Comparison of ENCODE assay signal across 1 cellular context in genomic region chr1:145714524-145715111, GRCh38.
TF ChIP-seq lines count a peak whose summit lies in the region.

No MANE protein-coding gene starts in this region.

TF ChIP-seq in HepG2, 621 proteins besides CTCF, POLR2A, EP300 and RAD21 (continued from another document and continues in another):
- TF ChIP-seq PRDM4 (CRISPR knock-in tag; IDR thresholded peaks at IDR 0.05; ENCODE audit: borderline replicate concordance): no peak
- no peak for TF ChIP-seq NKX3-1 (CRISPR knock-in tag; IDR thresholded peaks at IDR 0.05)
- TF ChIP-seq, protein P1, sequence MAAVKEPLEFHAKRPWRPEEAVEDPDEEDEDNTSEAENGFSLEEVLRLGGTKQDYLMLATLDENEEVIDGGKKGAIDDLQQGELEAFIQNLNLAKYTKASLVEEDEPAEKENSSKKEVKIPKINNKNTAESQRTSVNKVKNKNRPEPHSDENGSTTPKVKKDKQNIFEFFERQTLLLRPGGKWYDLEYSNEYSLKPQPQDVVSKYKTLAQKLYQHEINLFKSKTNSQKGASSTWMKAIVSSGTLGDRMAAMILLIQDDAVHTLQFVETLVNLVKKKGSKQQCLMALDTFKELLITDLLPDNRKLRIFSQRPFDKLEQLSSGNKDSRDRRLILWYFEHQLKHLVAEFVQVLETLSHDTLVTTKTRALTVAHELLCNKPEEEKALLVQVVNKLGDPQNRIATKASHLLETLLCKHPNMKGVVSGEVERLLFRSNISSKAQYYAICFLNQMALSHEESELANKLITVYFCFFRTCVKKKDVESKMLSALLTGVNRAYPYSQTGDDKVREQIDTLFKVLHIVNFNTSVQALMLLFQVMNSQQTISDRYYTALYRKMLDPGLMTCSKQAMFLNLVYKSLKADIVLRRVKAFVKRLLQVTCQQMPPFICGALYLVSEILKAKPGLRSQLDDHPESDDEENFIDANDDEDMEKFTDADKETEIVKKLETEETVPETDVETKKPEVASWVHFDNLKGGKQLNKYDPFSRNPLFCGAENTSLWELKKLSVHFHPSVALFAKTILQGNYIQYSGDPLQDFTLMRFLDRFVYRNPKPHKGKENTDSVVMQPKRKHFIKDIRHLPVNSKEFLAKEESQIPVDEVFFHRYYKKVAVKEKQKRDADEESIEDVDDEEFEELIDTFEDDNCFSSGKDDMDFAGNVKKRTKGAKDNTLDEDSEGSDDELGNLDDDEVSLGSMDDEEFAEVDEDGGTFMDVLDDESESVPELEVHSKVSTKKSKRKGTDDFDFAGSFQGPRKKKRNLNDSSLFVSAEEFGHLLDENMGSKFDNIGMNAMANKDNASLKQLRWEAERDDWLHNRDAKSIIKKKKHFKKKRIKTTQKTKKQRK (IDR thresholded peaks at IDR 0.05; ENCODE audit: low read length): no peak
- TF ChIP-seq, protein P2, sequence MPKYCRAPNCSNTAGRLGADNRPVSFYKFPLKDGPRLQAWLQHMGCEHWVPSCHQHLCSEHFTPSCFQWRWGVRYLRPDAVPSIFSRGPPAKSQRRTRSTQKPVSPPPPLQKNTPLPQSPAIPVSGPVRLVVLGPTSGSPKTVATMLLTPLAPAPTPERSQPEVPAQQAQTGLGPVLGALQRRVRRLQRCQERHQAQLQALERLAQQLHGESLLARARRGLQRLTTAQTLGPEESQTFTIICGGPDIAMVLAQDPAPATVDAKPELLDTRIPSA (CRISPR knock-in tag; IDR thresholded peaks at IDR 0.05; ENCODE audit: borderline replicate concordance): no peak
- TF ChIP-seq ZNF629 (CRISPR knock-in tag; conservative IDR thresholded peaks at IDR 0.05): 0 out of 2 replicates have a peak, but pooled peaks have one; percentile 7
- no peak for TF ChIP-seq SIN3B (IDR thresholded peaks at IDR 0.05; ENCODE audit: low read length)
- TF ChIP-seq CHCHD3 (CRISPR knock-in tag; IDR thresholded peaks at IDR 0.05): no peak
- TF ChIP-seq ZNF703 (CRISPR knock-in tag; IDR thresholded peaks at IDR 0.05; ENCODE audit: borderline replicate concordance): no peak
- no peak for TF ChIP-seq ZNF382 (CRISPR knock-in tag; IDR thresholded peaks at IDR 0.05; ENCODE audit: borderline replicate concordance)
- TF ChIP-seq, protein P3, sequence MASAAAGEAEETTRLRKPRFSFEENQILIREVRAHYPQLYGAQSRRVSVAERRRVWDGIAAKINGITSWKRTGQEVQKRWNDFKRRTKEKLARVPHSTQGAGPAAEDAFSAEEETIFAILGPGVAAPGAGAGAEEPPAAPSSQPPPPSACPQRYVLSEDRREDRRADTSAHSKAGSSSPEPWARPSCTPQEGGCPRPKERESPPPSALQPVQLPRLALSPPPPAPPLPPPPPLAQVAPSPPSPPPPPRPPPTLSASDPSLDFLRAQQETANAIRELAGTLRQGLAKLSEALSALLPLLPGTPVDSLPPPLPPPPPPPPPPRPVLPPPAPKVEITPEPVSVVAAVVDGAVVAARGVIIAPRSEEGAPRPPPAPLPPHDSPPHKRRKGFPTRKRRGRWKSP (CRISPR knock-in tag; IDR thresholded peaks at IDR 0.05): 0 out of 2 replicates have a peak, but pooled peaks have one; percentile 43
- peak; percentile 86 for TF ChIP-seq ZSCAN21 (CRISPR knock-in tag; IDR thresholded peaks at IDR 0.05; ENCODE audit: borderline replicate concordance)
- TF ChIP-seq, protein P4, sequence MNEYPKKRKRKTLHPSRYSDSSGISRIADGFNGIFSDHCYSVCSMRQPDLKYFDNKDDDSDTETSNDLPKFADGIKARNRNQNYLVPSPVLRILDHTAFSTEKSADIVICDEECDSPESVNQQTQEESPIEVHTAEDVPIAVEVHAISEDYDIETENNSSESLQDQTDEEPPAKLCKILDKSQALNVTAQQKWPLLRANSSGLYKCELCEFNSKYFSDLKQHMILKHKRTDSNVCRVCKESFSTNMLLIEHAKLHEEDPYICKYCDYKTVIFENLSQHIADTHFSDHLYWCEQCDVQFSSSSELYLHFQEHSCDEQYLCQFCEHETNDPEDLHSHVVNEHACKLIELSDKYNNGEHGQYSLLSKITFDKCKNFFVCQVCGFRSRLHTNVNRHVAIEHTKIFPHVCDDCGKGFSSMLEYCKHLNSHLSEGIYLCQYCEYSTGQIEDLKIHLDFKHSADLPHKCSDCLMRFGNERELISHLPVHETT (CRISPR knock-in tag; conservative IDR thresholded peaks at IDR 0.05): no peak
- no peak for TF ChIP-seq ZNF672 (CRISPR knock-in tag; IDR thresholded peaks at IDR 0.05)
- no peak for TF ChIP-seq ZNF121 (CRISPR knock-in tag; IDR thresholded peaks at IDR 0.05)
- no peak for TF ChIP-seq YY1 (IDR thresholded peaks at IDR 0.05; ENCODE audit: insufficient read depth, insufficient replicate concordance, low read depth, low read length)
- TF ChIP-seq MBD4 (IDR thresholded peaks at IDR 0.05; ENCODE audit: borderline replicate concordance, low read length): no peak
- TF ChIP-seq TGIF2 (CRISPR knock-in tag; IDR thresholded peaks at IDR 0.05): peak; percentile 59; the same call in 1 of the 2 replicates
- no peak for TF ChIP-seq CREM (IDR thresholded peaks at IDR 0.05)
- TF ChIP-seq CREM (CRISPR knock-in tag; IDR thresholded peaks at IDR 0.05): no peak
- TF ChIP-seq CENPX (CRISPR knock-in tag; IDR thresholded peaks at IDR 0.05): no peak
- TF ChIP-seq RFX1 (IDR thresholded peaks at IDR 0.05): no peak
- 0 out of 2 replicates have a peak, but pooled peaks have one; percentile 71 for TF ChIP-seq ZSCAN20 (CRISPR knock-in tag; IDR thresholded peaks at IDR 0.05; ENCODE audit: borderline replicate concordance)
- TF ChIP-seq SMAD9 (CRISPR knock-in tag; IDR thresholded peaks at IDR 0.05): no peak
- TF ChIP-seq ZSCAN9 (CRISPR knock-in tag; IDR thresholded peaks at IDR 0.05; ENCODE audit: borderline replicate concordance): no peak
- no peak for TF ChIP-seq ATF6 (CRISPR knock-in tag; conservative IDR thresholded peaks at IDR 0.05)
- peak; percentile 80; the same call in 1 of the 2 replicates for TF ChIP-seq ZNF761 (CRISPR knock-in tag; conservative IDR thresholded peaks at IDR 0.05)
- no peak; the same call in 1 of the 2 replicates for TF ChIP-seq DR1 (CRISPR knock-in tag; IDR thresholded peaks at IDR 0.05)
- peak; percentile 70; the same call in 1 of the 2 replicates for TF ChIP-seq ZNF441 (CRISPR knock-in tag; IDR thresholded peaks at IDR 0.05; ENCODE audit: borderline replicate concordance)
- TF ChIP-seq NR1H2 (CRISPR knock-in tag; IDR thresholded peaks at IDR 0.05; ENCODE audit: borderline replicate concordance, low read depth): no peak
- TF ChIP-seq GABPA (IDR thresholded peaks at IDR 0.05; ENCODE audit: low read depth, low read length): no peak
- no peak for TF ChIP-seq GABPA (CRISPR knock-in tag; IDR thresholded peaks at IDR 0.05; ENCODE audit: low read depth)
- TF ChIP-seq ZBTB46 (CRISPR knock-in tag; IDR thresholded peaks at IDR 0.05; ENCODE audit: borderline replicate concordance): no peak
- TF ChIP-seq GTF2F1 (IDR thresholded peaks at IDR 0.05; ENCODE audit: low read length): no peak
- TF ChIP-seq SNAI1 (CRISPR knock-in tag; IDR thresholded peaks at IDR 0.05; ENCODE audit: borderline replicate concordance): no peak
- TF ChIP-seq SETDB1 (CRISPR knock-in tag; IDR thresholded peaks at IDR 0.05; ENCODE audit: borderline replicate concordance): no peak
- TF ChIP-seq, protein P5, sequence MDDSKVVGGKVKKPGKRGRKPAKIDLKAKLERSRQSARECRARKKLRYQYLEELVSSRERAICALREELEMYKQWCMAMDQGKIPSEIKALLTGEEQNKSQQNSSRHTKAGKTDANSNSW (CRISPR knock-in tag; IDR thresholded peaks at IDR 0.05; ENCODE audit: borderline replicate concordance): no peak
- no peak for TF ChIP-seq ZMYM2 (CRISPR knock-in tag; IDR thresholded peaks at IDR 0.05)
- TF ChIP-seq ZNF574 (CRISPR knock-in tag; IDR thresholded peaks at IDR 0.05): peak; percentile 72
- TF ChIP-seq HNF4G (IDR thresholded peaks at IDR 0.05; ENCODE audit: borderline replicate concordance, low read depth, low read length): peak; percentile 77
- TF ChIP-seq HNF4G (CRISPR knock-in tag; IDR thresholded peaks at IDR 0.05; ENCODE audit: borderline replicate concordance, low read depth): no peak
- TF ChIP-seq, protein P6, sequence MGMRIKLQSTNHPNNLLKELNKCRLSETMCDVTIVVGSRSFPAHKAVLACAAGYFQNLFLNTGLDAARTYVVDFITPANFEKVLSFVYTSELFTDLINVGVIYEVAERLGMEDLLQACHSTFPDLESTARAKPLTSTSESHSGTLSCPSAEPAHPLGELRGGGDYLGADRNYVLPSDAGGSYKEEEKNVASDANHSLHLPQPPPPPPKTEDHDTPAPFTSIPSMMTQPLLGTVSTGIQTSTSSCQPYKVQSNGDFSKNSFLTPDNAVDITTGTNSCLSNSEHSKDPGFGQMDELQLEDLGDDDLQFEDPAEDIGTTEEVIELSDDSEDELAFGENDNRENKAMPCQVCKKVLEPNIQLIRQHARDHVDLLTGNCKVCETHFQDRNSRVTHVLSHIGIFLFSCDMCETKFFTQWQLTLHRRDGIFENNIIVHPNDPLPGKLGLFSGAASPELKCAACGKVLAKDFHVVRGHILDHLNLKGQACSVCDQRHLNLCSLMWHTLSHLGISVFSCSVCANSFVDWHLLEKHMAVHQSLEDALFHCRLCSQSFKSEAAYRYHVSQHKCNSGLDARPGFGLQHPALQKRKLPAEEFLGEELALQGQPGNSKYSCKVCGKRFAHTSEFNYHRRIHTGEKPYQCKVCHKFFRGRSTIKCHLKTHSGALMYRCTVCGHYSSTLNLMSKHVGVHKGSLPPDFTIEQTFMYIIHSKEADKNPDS (CRISPR knock-in tag; IDR thresholded peaks at IDR 0.05): peak; percentile 90
- TF ChIP-seq PHF20 (CRISPR knock-in tag; IDR thresholded peaks at IDR 0.05): peak; percentile 56; the same call in 1 of the 2 replicates
- TF ChIP-seq NCOA1 (CRISPR knock-in tag; IDR thresholded peaks at IDR 0.05): no peak
